Comparison of ENCODE assay signal across 8 cellular contexts in genomic region chr3:128153156-128154011, GRCh38. TPM values are rescaled to one million over a fixed set of nuclear protein-coding genes. Genes with fewer than 3 reads are reported as not detected.
DNase-seq lines count a peak whose midpoint lies in the region; TF ChIP-seq lines count a peak whose summit lies in the region.

Gene EEFSEC, plus strand, starts transcription at chr3:128153481. Its CDS starts 27 bp downstream, at chr3:128153508.

- TF ChIP-seq CTCF in neutrophil (IDR thresholded peaks at IDR 0.05) (no peak), subcutaneous adipose tissue (IDR thresholded peaks at IDR 0.05; ENCODE audit: low read depth) (no peak)

- H3K27ac ChIP-seq in SJSA1 (peak within 1 kb of the TSS; percentile 44), neutrophil (peak within 1 kb of the TSS; percentile 62)

- peak; percentile 90 for DNase-seq in GM03348 (ENCODE audit: low spot score)
- DNase-seq in HAP-1 (ENCODE audit: low spot score in 2 of 2), result peak; percentile 64 to 89
- peak; percentile 86 for DNase-seq in MG63
- DNase-seq in SJSA1 (ENCODE audit: low read depth in 1 of 2, low spot score in 2 of 2), result peak; percentile 80 to 88
- DNase-seq in activated gamma-delta T cell treated with anti-CD3 and anti-CD28 coated beads, Interleukin-2, amount 50 U/mL, for 16 hours (ENCODE audit: low read depth), result peak; percentile 79
- peak; percentile 81 for DNase-seq in foreskin melanocyte

- H3K36me3 ChIP-seq in HAP-1 (replicated peaks) (no peaks in the 10 kb centered on the region; the same call in 1 of the 2 replicates), MG63 (peaks cover 30% of the 10 kb centered on the region), SJSA1 (peaks cover 31% of the 10 kb centered on the region), neutrophil (no peaks in the 10 kb centered on the region)

- in situ Hi-C loops in HAP-1 (cut with MboI; ENCODE audit: low sequenced_read_pairs), result no loop called here

- no peaks in the 10 kb centered on the region for H3K4me1 ChIP-seq in HAP-1
- H3K4me1 ChIP-seq in SJSA1 (replicated peaks), result peaks cover 6% of the 10 kb centered on the region
- peaks cover 9 to 15% of the 10 kb centered on the region in 2 experiments for H3K4me1 ChIP-seq in neutrophil (ENCODE audit: control insufficient read depth in 1 of 2, insufficient read depth in 1 of 2, low read depth in 1 of 2, low read length in 1 of 2)

- no peaks in the 10 kb centered on the region for H3K9me3 ChIP-seq in HAP-1
- peaks cover 15% of the 10 kb centered on the region for H3K9me3 ChIP-seq in MG63
- no peaks in the 10 kb centered on the region; the same call in 1 of the 2 replicates for H3K9me3 ChIP-seq in SJSA1 (replicated peaks)
- H3K9me3 ChIP-seq in neutrophil, result no peaks in the 10 kb centered on the region

- H3K4me3 ChIP-seq in HAP-1 (peak within 1 kb of the TSS; percentile 83), MG63 (peak within 1 kb of the TSS; percentile 96), SJSA1 (peak within 1 kb of the TSS; percentile 92), neutrophil (ENCODE audit: low read depth in 1 of 2, low read length in 1 of 2) (peak within 1 kb of the TSS; percentile 71 to 91)

- H3K27me3 ChIP-seq in HAP-1 (ENCODE audit: low read depth) (no peaks in the 10 kb centered on the region), MG63 (no peaks in the 10 kb centered on the region), SJSA1 (replicated peaks) (no peaks in the 10 kb centered on the region), neutrophil (peaks cover 23% of the 10 kb centered on the region)

RNA-seq across cellular contexts. Expression of gene EEFSEC, which starts in this region (rescaled TPM):
- total RNA-seq in MG63 (2014; rRNA removed; shearing (Covaris generic); ENCODE audit: low replicate concordance), result 6.8 and 12.4 TPM in 2 replicates
- total RNA-seq in SJSA1 (2014; rRNA removed; shearing (Covaris generic)), result 2.5 and 5.5 TPM in 2 replicates
- 10 to 100 TPM; 13.7 to 26.9 (median 17.4) TPM for total RNA-seq in subcutaneous adipose tissue

Comparison
In these comparisons a context has a peak if more than half of its experiments do, and no peak if none do; other contexts are left out.
1. Peak in every context shown above with its lines: DNase-seq, H3K4me3 ChIP-seq and H3K27ac ChIP-seq.